ENCODE assay signal across 15 cellular contexts in genomic region chr16:27264151-27264550, GRCh38. TPM values are rescaled to one million over a fixed set of nuclear protein-coding genes. Genes with fewer than 3 reads are reported as not detected.
DNase-seq lines count a peak whose midpoint lies in the region; ATAC-seq, FAIRE-seq and TF ChIP-seq lines count a peak whose summit lies in the region.
"Had no signal": no experiment of that assay in that cellular context is flagged by ENCODE, and none has a peak within 500 bp of the region (broad histone marks: within the 10 kb centered on the region; RNA-seq: fewer than 3 reads in every experiment).

No MANE protein-coding gene starts in this region.

- no peak for ATAC-seq in CD8-positive, alpha-beta T cell
- ATAC-seq in left lobe of liver (no peak), GM21619 (IDR thresholded peaks at IDR 0.05; ENCODE audit: unreplicated experiment) (no peak), GM18907 (IDR thresholded peaks at IDR 0.05; ENCODE audit: unreplicated experiment) (no peak)
- ATAC-seq: Panc1 had no signal

- H3K9me3 ChIP-seq in CD8-positive, alpha-beta T cell (ENCODE audit: low read length), result no peaks in the 10 kb centered on the region
- H3K9me3 ChIP-seq: vagina had no signal

- no peak for FAIRE-seq in bronchial epithelial cell (lab: Jason Lieb, UNC)

- no peak for TF ChIP-seq CTCF in CD8-positive, alpha-beta T cell (IDR thresholded peaks at IDR 0.05)
- no peak for TF ChIP-seq CTCF in bronchial epithelial cell (IDR thresholded peaks at IDR 0.05; ENCODE audit: insufficient read depth, low read length, severe bottlenecking)

- CTCF ChIA-PET in CD8-positive, alpha-beta T cell (lab: Charles Lee), result no interaction called here

- peaks cover 62% of the 10 kb centered on the region for H3K4me1 Mint-ChIP-seq in CD8-positive, alpha-beta T cell (ENCODE audit: low read depth)

- no peak overlapping the region for H3K4me3 Mint-ChIP-seq in CD8-positive, alpha-beta T cell
- H3K4me3 Mint-ChIP-seq: activated naive CD8-positive, alpha-beta T cell treated with anti-CD3 and anti-CD28 coated beads, Interleukin-2, amount 10 ng/mL, durations not matched to agents 7 days and 5 days; memory B cell had no signal

- H3K36me3 Mint-ChIP-seq in CD8-positive, alpha-beta T cell, result peaks cover 19% of the 10 kb centered on the region

- H3K27me3 ChIP-seq in CD8-positive, alpha-beta T cell (ENCODE audit: insufficient read depth, low read length), result no peaks in the 10 kb centered on the region
- H3K27me3 ChIP-seq in bronchial epithelial cell (ENCODE audit: control insufficient read depth, insufficient read depth, low read length), result no peaks in the 10 kb centered on the region
- H3K27me3 ChIP-seq: vagina had no signal

- H3K36me3 ChIP-seq in CD8-positive, alpha-beta T cell (ENCODE audit: insufficient read depth, low read length), result no peaks in the 10 kb centered on the region
- H3K36me3 ChIP-seq in bronchial epithelial cell (ENCODE audit: control insufficient read depth, insufficient read depth, low read length), result no peaks in the 10 kb centered on the region
- H3K36me3 ChIP-seq: vagina had no signal

- H3K9me3 Mint-ChIP-seq in CD8-positive, alpha-beta T cell, result no peaks in the 10 kb centered on the region
- H3K9me3 Mint-ChIP-seq: memory B cell had no signal

- intact Hi-C loops in CD8-positive, alpha-beta T cell (cut with DNase I, micrococcal nuclease), result no loop called here
- intact Hi-C loops in posterior vena cava (cut with DNase I), result no loop called here

- peak overlapping the region; percentile 52 for H3K27ac Mint-ChIP-seq in CD8-positive, alpha-beta T cell
- H3K27ac Mint-ChIP-seq: activated naive CD8-positive, alpha-beta T cell treated with anti-CD3 and anti-CD28 coated beads, Interleukin-2, amount 10 ng/mL, durations not matched to agents 7 days and 5 days; memory B cell had no signal

- POLR2A ChIA-PET in CD8-positive, alpha-beta T cell (lab: Charles Lee), result no interaction called here

- no peak overlapping the region for H3K4me3 ChIP-seq in CD8-positive, alpha-beta T cell (ENCODE audit: low read depth, low read length)
- H3K4me3 ChIP-seq in bronchial epithelial cell (ENCODE audit: low read depth, low read length), result no peak overlapping the region
- H3K4me3 ChIP-seq: vagina had no signal

- no peaks in the 10 kb centered on the region for H3K27me3 Mint-ChIP-seq in CD8-positive, alpha-beta T cell (ENCODE audit: low read depth)
- H3K27me3 Mint-ChIP-seq: activated naive CD8-positive, alpha-beta T cell treated with anti-CD3 and anti-CD28 coated beads, Interleukin-2, amount 10 ng/mL, durations not matched to agents 7 days and 5 days; memory B cell had no signal

- no peak overlapping the region for H3K27ac ChIP-seq in CD8-positive, alpha-beta T cell (ENCODE audit: low read depth, low read length)
- H3K27ac ChIP-seq: vagina had no signal

- H3K4me1 ChIP-seq in CD8-positive, alpha-beta T cell (ENCODE audit: insufficient read depth, low read length), result peaks cover 18% of the 10 kb centered on the region

- DNase-seq in CD8-positive, alpha-beta T cell, result no peak
- DNase-seq in M059J (ENCODE audit: low read depth) (peak; percentile 79), bronchial epithelial cell (ENCODE audit: low read depth) (peak; percentile 97), left lobe of liver (ENCODE audit: low spot score) (peak; percentile 16), NCI-H1092 treated with DMSO at 0.1 percent for 48 hours (lab: John Stamatoyannopoulos, UW) (no peak), posterior vena cava (ENCODE audit: low spot score) (no peak)
- DNase-seq: activated CD4-positive, CD25-positive, alpha-beta regulatory T cell; activated naive CD8-positive, alpha-beta T cell treated with anti-CD3 and anti-CD28 coated beads, Interleukin-2, amount 10 ng/mL, durations not matched to agents 7 days and 5 days; CD4-positive, CD25-positive, alpha-beta regulatory T cell; NCI-H187 treated with DMSO at 0.1 percent for 48 hours had no signal

RNA-seq across cellular contexts. Expression of gene NSMCE1, which starts 4.4 kb away (rescaled TPM):
- total RNA-seq in CD8-positive, alpha-beta T cell, result 10 to 100 TPM; 29.6 to 30.1 TPM
- total RNA-seq in M059J (2014; rRNA removed; shearing (Covaris generic)), result 46.3 and 49.4 TPM in 2 replicates
- total RNA-seq in bronchial epithelial cell (107 and 111 TPM in 2 replicates), left lobe of liver (27.9 TPM), posterior vena cava (10 to 100 TPM; 45.3 to 52.0 TPM)

RNA-seq across cellular contexts. Expression of gene IL4R, which starts 49.6 kb away (rescaled TPM):
- total RNA-seq in CD8-positive, alpha-beta T cell, result 100 to 1,000 TPM; 224 to 240 TPM
- 8.5 and 13.1 TPM in 2 replicates for total RNA-seq in M059J (2014; rRNA removed; shearing (Covaris generic))
- total RNA-seq in bronchial epithelial cell (25.8 and 32.9 TPM in 2 replicates), left lobe of liver (51.4 TPM), posterior vena cava (100 to 1,000 TPM in 1 of 2 donors, 10 to 100 TPM in 1; 99.2 to 112 TPM)

Comparison
In these comparisons a context has a peak if more than half of its experiments do, and no peak if none do; other contexts are left out.
1. DNase-seq: peak in M059J (single experiment), bronchial epithelial cell (single experiment) and left lobe of liver (single experiment); none in CD8-positive, alpha-beta T cell (0 of 7), NCI-H1092 treated with DMSO at 0.1 percent for 48 hours (single experiment) and posterior vena cava (single experiment).